15 cellular contexts compared by ENCODE assay signal in the genomic region with DNA sequence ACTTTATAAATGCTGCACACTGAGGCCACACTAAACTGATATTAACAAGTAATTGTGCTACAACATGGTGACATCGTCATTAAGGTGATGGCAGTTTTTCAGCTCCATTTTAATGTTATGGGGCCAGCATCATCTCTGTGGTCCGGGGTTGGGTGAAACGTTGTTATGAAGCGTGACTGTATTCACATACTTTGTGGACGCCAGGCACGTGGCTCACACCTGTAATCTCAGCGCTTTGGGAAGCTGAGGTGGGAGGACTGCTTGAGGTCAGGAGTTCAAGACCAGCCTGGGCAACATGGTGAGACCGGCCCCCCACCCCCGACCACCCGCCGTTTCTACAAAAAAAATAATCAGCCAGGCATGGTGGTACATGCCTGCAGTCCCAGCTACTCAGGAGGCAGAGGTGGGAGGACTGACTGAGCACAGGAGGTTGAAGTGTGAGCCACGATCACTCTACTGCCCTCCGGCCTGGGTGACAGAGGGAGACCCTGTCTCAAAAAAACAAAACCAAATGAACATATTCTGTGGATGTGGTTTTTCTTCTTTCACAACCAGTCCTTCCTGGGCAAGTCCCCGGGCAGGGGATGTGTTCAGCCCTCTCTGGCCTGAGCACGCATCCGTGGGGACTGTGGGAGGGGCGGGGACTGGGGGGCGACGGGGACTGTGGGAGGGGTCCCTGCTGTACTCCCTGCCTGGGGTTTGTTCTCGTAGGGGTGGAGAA. TPM values are rescaled to one million over a fixed set of nuclear protein-coding genes. Genes with fewer than 3 reads are reported as not detected.
DNase-seq lines count a peak whose midpoint lies in the region; TF ChIP-seq lines count a peak whose summit lies in the region.
"Had no signal": no experiment of that assay in that cellular context is flagged by ENCODE, and none has a peak within 500 bp of the region (broad histone marks: within the 10 kb centered on the region; RNA-seq: fewer than 3 reads in every experiment).

No MANE protein-coding gene starts in this region.

- peaks cover 13% of the 10 kb centered on the region for H3K4me1 Mint-ChIP-seq in activated naive CD4-positive, alpha-beta T cell treated with anti-CD3 and anti-CD28 coated beads, Interleukin-2, amount 10 ng/mL, durations not matched to agents 7 days and 5 days

- H3K27me3 Mint-ChIP-seq in activated naive CD4-positive, alpha-beta T cell treated with anti-CD3 and anti-CD28 coated beads, Interleukin-2, amount 10 ng/mL, durations not matched to agents 7 days and 5 days, result peaks cover 4% of the 10 kb centered on the region
- H3K27me3 Mint-ChIP-seq: brain had no signal

- H3K27me3 ChIP-seq in esophagus (ENCODE audit: control insufficient read depth in 1 of 2, insufficient read depth in 2 of 2, low read length in 2 of 2) (no peaks in the 10 kb centered on the region), sigmoid colon (no peaks in the 10 kb centered on the region), vagina (no peaks in the 10 kb centered on the region)
- H3K27me3 ChIP-seq: pancreas had no signal

- peak overlapping the region; percentile 38 for H3K27ac Mint-ChIP-seq in activated naive CD4-positive, alpha-beta T cell treated with anti-CD3 and anti-CD28 coated beads, Interleukin-2, amount 10 ng/mL, durations not matched to agents 7 days and 5 days

- peaks cover 0 to 10% of the 10 kb centered on the region in 2 donors for H3K36me3 ChIP-seq in esophagus (ENCODE audit: control insufficient read depth in 2 of 2, insufficient read depth in 2 of 2, low read length in 1 of 2)
- H3K36me3 ChIP-seq in sigmoid colon, result peaks cover 0 to 28% (median 0%) of the 10 kb centered on the region in 4 donors
- peaks cover 0 to 14% of the 10 kb centered on the region in 2 donors for H3K36me3 ChIP-seq in vagina
- H3K36me3 ChIP-seq: pancreas had no signal

- peak; percentile 14 for DNase-seq in activated naive CD4-positive, alpha-beta T cell treated with anti-CD3 and anti-CD28 coated beads, Interleukin-2, amount 10 ng/mL, durations not matched to agents 7 days and 5 days
- DNase-seq in activated naive CD4-positive, alpha-beta T cell treated with anti-CD3 and anti-CD28 coated beads, Interleukin-2, amount 50 U/mL, for 16 hours, result no peak
- DNase-seq in NB4 (ENCODE audit: low read depth) (peak; percentile 67), sigmoid colon (peak; percentile 21), NCI-H1417 (lab: John Stamatoyannopoulos, UW) (no peak), CD1c-positive myeloid dendritic cell (ENCODE audit: extremely low spot score) (no peak), vagina (ENCODE audit: extremely low spot score in 2 of 2) (no peak)
- DNase-seq: activated CD4-positive, CD25-positive, alpha-beta regulatory T cell; foreskin fibroblast; NCI-H1436 treated with DMSO at 0.1 percent for 48 hours had no signal

- no peak for TF ChIP-seq EP300 in sigmoid colon (IDR thresholded peaks at IDR 0.05)

- intact Hi-C loops in sigmoid colon (cut with DNase I) (no loop called here), vagina (cut with DNase I) (no loop called here)

- no peak overlapping the region for H3K4me3 Mint-ChIP-seq in activated naive CD4-positive, alpha-beta T cell treated with anti-CD3 and anti-CD28 coated beads, Interleukin-2, amount 10 ng/mL, durations not matched to agents 7 days and 5 days
- H3K4me3 Mint-ChIP-seq: brain had no signal

- CTCF ChIA-PET in activated naive CD4-positive, alpha-beta T cell treated with anti-CD3 and anti-CD28 coated beads, Interleukin-2, amount 10 ng/mL, durations not matched to agents 7 days and 5 days (lab: Charles Lee), result no interaction called here

- WGBS in esophagus, 2 donors, result 69 to 70% methylated on average over 20 of the region's 20 CpGs
- 80 to 82% methylated on average over 20 of the region's 20 CpGs for WGBS in sigmoid colon, 2 donors

- H3K27ac ChIP-seq in esophagus (ENCODE audit: low read depth in 2 of 2, low read length in 1 of 2), result peak overlapping the region; percentile 35 to 58
- no peak overlapping the region for H3K27ac ChIP-seq in sigmoid colon
- no peak overlapping the region for H3K27ac ChIP-seq in vagina
- H3K27ac ChIP-seq: KMS-11, pancreas had no signal

- no peaks in the 10 kb centered on the region for H3K4me1 ChIP-seq in esophagus (ENCODE audit: control insufficient read depth in 2 of 2, insufficient read depth in 2 of 2, low read length in 1 of 2)
- H3K4me1 ChIP-seq in sigmoid colon, result no peaks in the 10 kb centered on the region
- no peaks in the 10 kb centered on the region for H3K4me1 ChIP-seq in vagina
- H3K4me1 ChIP-seq: pancreas had no signal

- peaks cover 3% of the 10 kb centered on the region for H3K9me3 Mint-ChIP-seq in activated naive CD4-positive, alpha-beta T cell treated with anti-CD3 and anti-CD28 coated beads, Interleukin-2, amount 10 ng/mL, durations not matched to agents 7 days and 5 days

- H3K4me3 ChIP-seq in NB4 (ENCODE audit: low read depth, low read length), result no peak overlapping the region
- H3K4me3 ChIP-seq in esophagus (ENCODE audit: low read depth in 1 of 2, low read length in 2 of 2), result no peak overlapping the region
- no peak overlapping the region for H3K4me3 ChIP-seq in sigmoid colon
- H3K4me3 ChIP-seq in vagina, result no peak overlapping the region
- H3K4me3 ChIP-seq: pancreas had no signal

- TF ChIP-seq CTCF in NB4 (IDR thresholded peaks at IDR 0.05; ENCODE audit: low read depth, low read length) (no peak), sigmoid colon (IDR thresholded peaks at IDR 0.05) (no peak), vagina (IDR thresholded peaks at IDR 0.05) (no peak)

- H3K9me3 ChIP-seq in esophagus (ENCODE audit: control insufficient read depth in 2 of 2, insufficient read depth in 1 of 2, low read depth in 1 of 2, low read length in 1 of 2) (peaks cover 0 to 3% of the 10 kb centered on the region in 2 donors), sigmoid colon (peaks cover 0 to 3% (median 0%) of the 10 kb centered on the region in 4 donors), vagina (no peaks in the 10 kb centered on the region)
- H3K9me3 ChIP-seq: pancreas had no signal

- no peak for TF ChIP-seq POLR2A in NB4 (IDR thresholded peaks at IDR 0.05; ENCODE audit: extremely low read depth, insufficient read length)
- no peak for TF ChIP-seq POLR2A in sigmoid colon (IDR thresholded peaks at IDR 0.05)
- TF ChIP-seq POLR2A in vagina (IDR thresholded peaks at IDR 0.05), result no peak

- peaks cover 10% of the 10 kb centered on the region for H3K36me3 Mint-ChIP-seq in activated naive CD4-positive, alpha-beta T cell treated with anti-CD3 and anti-CD28 coated beads, Interleukin-2, amount 10 ng/mL, durations not matched to agents 7 days and 5 days

RNA-seq across cellular contexts. Expression of gene GAL3ST2, which starts 12.9 kb away (rescaled TPM):
- polyA plus RNA-seq in esophagus (under 1 TPM; 0.02 to 0.10 TPM), sigmoid colon (10 to 100 TPM in 1 of 3 donors, 1 to 10 TPM in 2; 3.0 to 13.6 (median 4.2) TPM)
- total RNA-seq in sigmoid colon (under 1 TPM in 2 of 4 donors, not detected in 2; 0.33 to 0.68 TPM), vagina (0.98 TPM)
- total RNA-seq: lung microvascular endothelial cell, pancreas had no signal
- polyA plus RNA-seq: pancreas had no signal

RNA-seq across cellular contexts. Expression of gene D2HGDH, which starts 29.3 kb away (rescaled TPM):
- polyA plus RNA-seq in esophagus (10 to 100 TPM; 26.2 to 49.1 TPM), sigmoid colon (10 to 100 TPM in 1 of 3 donors, 1 to 10 TPM in 2; 6.0 to 36.9 (median 8.6) TPM)
- total RNA-seq in sigmoid colon (10 to 100 TPM; 10.7 to 26.9 (median 13.3) TPM), vagina (21.1 TPM)

RNA-seq across cellular contexts. Expression of gene NEU4, which starts 45.3 kb away (rescaled TPM):
- polyA plus RNA-seq in esophagus, result under 1 TPM in 1 of 2 donors, not detected in 1; 0.04 TPM
- total RNA-seq in sigmoid colon, result 1 to 10 TPM in 1 of 4 donors, under 1 TPM in 2, not detected in 1; 0.36 to 3.6 (median 0.49) TPM
- 10 to 100 TPM; 16.3 to 66.1 (median 39.1) TPM for polyA plus RNA-seq in sigmoid colon
- total RNA-seq in vagina, result not detected
- total RNA-seq: pancreas had no signal

Comparison
In these comparisons a context has a peak if more than half of its experiments do, and no peak if none do; other contexts are left out.
1. DNase-seq: peak in activated naive CD4-positive, alpha-beta T cell treated with anti-CD3 and anti-CD28 coated beads, Interleukin-2, amount 10 ng/mL, durations not matched to agents 7 days and 5 days (single experiment), NB4 (single experiment) and sigmoid colon (single experiment); none in activated naive CD4-positive, alpha-beta T cell treated with anti-CD3 and anti-CD28 coated beads, Interleukin-2, amount 50 U/mL, for 16 hours (single experiment), NCI-H1417 (0 of 3), CD1c-positive myeloid dendritic cell (single experiment) and vagina (0 of 2).
2. H3K27ac ChIP-seq: peak in esophagus (2 of 2); none in sigmoid colon (0 of 4) and vagina (single experiment).